8 cellular contexts compared by ENCODE assay signal in the genomic region with DNA sequence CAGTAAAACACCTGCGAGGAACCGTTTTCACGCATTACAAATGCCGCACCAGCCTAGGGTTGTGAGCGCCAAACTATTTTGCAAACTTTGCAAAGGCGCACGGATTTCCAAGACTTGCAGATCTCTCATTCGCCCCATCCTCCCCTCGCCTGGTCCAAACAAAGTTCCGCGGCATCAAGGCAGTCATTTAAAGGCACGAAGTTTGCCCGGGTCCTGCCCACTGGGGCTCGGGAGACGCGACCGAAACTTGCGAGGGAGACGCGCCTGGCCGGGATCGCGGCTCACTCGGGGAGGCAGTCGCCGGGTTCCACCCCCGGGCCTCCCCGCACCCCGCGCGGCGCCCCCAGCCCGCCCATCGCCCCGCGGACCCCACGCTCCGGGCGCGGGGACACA. TPM values are rescaled to one million over a fixed set of nuclear protein-coding genes. Genes with fewer than 3 reads are reported as not detected.
A peak's percentile ranks its signal among the peaks of the same experiment; 100 is the strongest.
DNase-seq lines count a peak whose midpoint lies in the region; ATAC-seq and TF ChIP-seq lines count a peak whose summit lies in the region.

No MANE protein-coding gene starts in this region.

- peak overlapping the region; percentile 87 to 100 (median 96) for H3K4me3 Mint-ChIP-seq in naive B cell

- TF ChIP-seq POLR2A in esophagus muscularis mucosa (IDR thresholded peaks at IDR 0.05; ENCODE audit: low read depth): no peak

- ATAC-seq in GM19452 (IDR thresholded peaks at IDR 0.05; ENCODE audit: unreplicated experiment) (peak; percentile 2), naive B cell (ENCODE audit: low read depth in 2 of 2) (peak; percentile 21 to 29)

- H3K27me3 ChIP-seq in esophagus muscularis mucosa: no peaks in the 10 kb centered on the region

- peak; percentile 38 for DNase-seq in Ammon's horn (ENCODE audit: low spot score)
- peak; percentile 27 for DNase-seq in HuH-7 (ENCODE audit: low spot score)
- DNase-seq in activated CD8-positive, alpha-beta memory T cell treated with anti-CD3 and anti-CD28 coated beads for 24 hours: peak; percentile 72
- DNase-seq in esophagus muscularis mucosa (ENCODE audit: extremely low spot score): no peak
- peak; percentile 41 for DNase-seq in naive B cell
- DNase-seq in ureter (ENCODE audit: low spot score): peak; percentile 54
- no peak for DNase-seq in NCI-H2107 (lab: John Stamatoyannopoulos, UW)

- no peak for TF ChIP-seq CTCF in esophagus muscularis mucosa (IDR thresholded peaks at IDR 0.05)

- intact Hi-C loops in esophagus muscularis mucosa (cut with DNase I): loop anchor here (10.0 kb wide), 2 partner anchors 86 to 144 kb away; no protein-coding TSS in a partner anchor

- no peaks in the 10 kb centered on the region for H3K36me3 ChIP-seq in esophagus muscularis mucosa

- no peak for TF ChIP-seq EP300 in esophagus muscularis mucosa (IDR thresholded peaks at IDR 0.05)

- peak overlapping the region; percentile 68 to 96 (median 92) for H3K4me3 ChIP-seq in esophagus muscularis mucosa

- peak overlapping the region; percentile 55 to 96 (median 92) for H3K27ac Mint-ChIP-seq in naive B cell

- peaks cover 0 to 2% (median 0%) of the 10 kb centered on the region in 7 donors for H3K9me3 Mint-ChIP-seq in naive B cell

- H3K4me1 ChIP-seq in esophagus muscularis mucosa: peaks cover 9 to 32% (median 28%) of the 10 kb centered on the region in 4 donors

- H3K36me3 Mint-ChIP-seq in naive B cell: no peaks in the 10 kb centered on the region

- no peaks in the 10 kb centered on the region for H3K27me3 Mint-ChIP-seq in naive B cell

- H3K9me3 ChIP-seq in esophagus muscularis mucosa: no peaks in the 10 kb centered on the region

- peak overlapping the region; percentile 78 to 95 (median 88) for H3K27ac ChIP-seq in esophagus muscularis mucosa (replicated peaks in 1 of 4)

- peaks cover 41 to 50% (median 42%) of the 10 kb centered on the region in 3 donors for H3K4me1 Mint-ChIP-seq in naive B cell

- WGBS in esophagus muscularis mucosa: 0% methylated on average over 5 of the region's 40 CpGs

RNA-seq across cellular contexts. Expression of a gene that starts 0.6 kb away (rescaled TPM):
- total RNA-seq in esophagus muscularis mucosa (10 to 100 TPM; 10.4 to 14.9 (median 13.2) TPM), ureter (23.2 TPM)
- 10 to 100 TPM; 37.8 to 56.8 (median 50.2) TPM for polyA plus RNA-seq in naive B cell (ENCODE audit: low read depth in 6 of 6)

Comparison
In these comparisons a context has a peak if more than half of its experiments do, and no peak if none do; other contexts are left out.
1. DNase-seq: peak in Ammon's horn (single experiment), HuH-7 (single experiment), activated CD8-positive, alpha-beta memory T cell treated with anti-CD3 and anti-CD28 coated beads for 24 hours (single experiment), naive B cell (single experiment) and ureter (single experiment); none in esophagus muscularis mucosa (single experiment) and NCI-H2107 (single experiment).